10 cellular contexts compared by ENCODE assay signal in genomic region chr1:212856755-212857154, GRCh38. TPM values are rescaled to one million over a fixed set of nuclear protein-coding genes. Genes with fewer than 3 reads are reported as not detected.
DNase-seq lines count a peak whose midpoint lies in the region; ATAC-seq, FAIRE-seq and TF ChIP-seq lines count a peak whose summit lies in the region.
"Had no signal": no experiment of that assay in that cellular context is flagged by ENCODE, and none has a peak within 500 bp of the region (broad histone marks: within the 10 kb centered on the region; RNA-seq: fewer than 3 reads in every experiment).

No MANE protein-coding gene starts in this region.

- no peak overlapping the region for H3K27ac ChIP-seq in endodermal cell (ENCODE audit: low read depth, low read length)
- H3K27ac ChIP-seq in parathyroid adenoma: no peak overlapping the region

- DNase-seq in LNCaP clone FGC (ENCODE audit: low read depth) (no peak), endodermal cell (peak; percentile 57), SHP77 treated with DMSO at 0.1 percent for 48 hours (lab: John Stamatoyannopoulos, UW) (no peak), NCI-H2029 (lab: John Stamatoyannopoulos, UW) (no peak), frontal cortex (ENCODE audit: low spot score in 2 of 2) (no peak)
- DNase-seq: NCI-H2171; stimulated activated CD4-positive, alpha-beta T cell treated with anti-CD3 and anti-CD28 coated beads, Interleukin-12 subunit alpha, Interleukin-12 subunit beta, amount 100 ng/mL, for 4 hours had no signal

- TF ChIP-seq CTCF in LNCaP clone FGC (IDR thresholded peaks at IDR 0.05; ENCODE audit: control insufficient read depth, extremely low read depth, insufficient read depth): no peak
- TF ChIP-seq CTCF in endodermal cell (conservative IDR thresholded peaks at IDR 0.05): no peak
- TF ChIP-seq CTCF in parathyroid adenoma (IDR thresholded peaks at IDR 0.05): no peak

- H3K4me3 Mint-ChIP-seq in endodermal cell: no peak overlapping the region

- H3K27me3 Mint-ChIP-seq in endodermal cell (ENCODE audit: insufficient read depth): no peaks in the 10 kb centered on the region

- H3K4me1 ChIP-seq in endodermal cell (ENCODE audit: control insufficient read depth, insufficient read depth, low read length): no peaks in the 10 kb centered on the region
- no peaks in the 10 kb centered on the region for H3K4me1 ChIP-seq in parathyroid adenoma

- H3K4me1 Mint-ChIP-seq in endodermal cell: peaks cover 15% of the 10 kb centered on the region

- 84 to 87% methylated on average over 8 to 16 of the region's 16 CpGs for WGBS in endodermal cell (ENCODE audit: insufficient coverage in 1 of 2, insufficient read length in 1 of 2), 2 experiments

- no peak overlapping the region for H2AFZ ChIP-seq in parathyroid adenoma

- no peak for ATAC-seq in HG03342 (IDR thresholded peaks at IDR 0.05; ENCODE audit: unreplicated experiment)

- no peak overlapping the region for H3K27ac Mint-ChIP-seq in endodermal cell

- H3K9me3 Mint-ChIP-seq in endodermal cell: peaks cover 6% of the 10 kb centered on the region

- peaks cover 26% of the 10 kb centered on the region for H3K36me3 ChIP-seq in endodermal cell (ENCODE audit: control insufficient read depth, insufficient read depth, low read length)
- H3K36me3 ChIP-seq in parathyroid adenoma (ENCODE audit: control insufficient read depth, insufficient read depth, low read length): no peaks in the 10 kb centered on the region

- H3K4me2 ChIP-seq in parathyroid adenoma (ENCODE audit: low read length): peak overlapping the region; percentile 93

- peaks cover 7% of the 10 kb centered on the region for H3K9me3 ChIP-seq in endodermal cell (ENCODE audit: control insufficient read depth, low read length)
- no peaks in the 10 kb centered on the region for H3K9me3 ChIP-seq in parathyroid adenoma (ENCODE audit: control insufficient read depth, low read length)

- FAIRE-seq in frontal cortex (lab: Jason Lieb, UNC): no peak

- no peaks in the 10 kb centered on the region for H3K79me2 ChIP-seq in parathyroid adenoma

- H3K9ac ChIP-seq in endodermal cell (ENCODE audit: extremely low read depth, low read length, poor library complexity, severe bottlenecking) (peak overlapping the region; percentile 77), parathyroid adenoma (no peak overlapping the region)

- peaks cover 12% of the 10 kb centered on the region for H3K36me3 Mint-ChIP-seq in endodermal cell (ENCODE audit: low read depth)

- peak overlapping the region; percentile 94; the same call in 1 of the 2 replicates for H3K4me3 ChIP-seq in GM08714 (ENCODE audit: low read length)
- peak overlapping the region; percentile 83 for H3K4me3 ChIP-seq in LNCaP clone FGC (ENCODE audit: low read depth, low read length)
- peak overlapping the region; percentile 91 for H3K4me3 ChIP-seq in endodermal cell (ENCODE audit: low read length)
- no peak overlapping the region for H3K4me3 ChIP-seq in parathyroid adenoma (ENCODE audit: low read depth, low read length)

- H3K27me3 ChIP-seq in endodermal cell (ENCODE audit: control insufficient read depth, insufficient read depth, low read length, poor library complexity, severe bottlenecking) (no peaks in the 10 kb centered on the region), parathyroid adenoma (ENCODE audit: control insufficient read depth, insufficient read depth, low read length) (no peaks in the 10 kb centered on the region)

RNA-seq across cellular contexts. Expression of gene FLVCR1, which starts 1.3 kb away (rescaled TPM):
- total RNA-seq in endodermal cell (10 to 100 TPM; 47.3 to 49.2 TPM), frontal cortex (42.8 TPM)
- polyA plus RNA-seq in endodermal cell (2013, experiment 1 of 2): 28.6 TPM
- 27.8 TPM for polyA plus RNA-seq in endodermal cell (2013, experiment 2 of 2)

RNA-seq across cellular contexts. Expression of gene SPATA45, which starts 9.3 kb away (rescaled TPM):
- total RNA-seq in endodermal cell (not detected), frontal cortex (2.0 TPM)
- polyA plus RNA-seq in endodermal cell (2013, experiment 1 of 2): not detected
- polyA plus RNA-seq in endodermal cell (2013, experiment 2 of 2): not detected
